In genomic region chr16:22071352-22071923, GRCh38 we compare ENCODE assay signal across 17 cellular contexts. TPM values are rescaled to one million over a fixed set of nuclear protein-coding genes. Genes with fewer than 3 reads are reported as not detected.
DNase-seq lines count a peak whose midpoint lies in the region; TF ChIP-seq lines count a peak whose summit lies in the region.
"Had no signal": no experiment of that assay in that cellular context is flagged by ENCODE, and none has a peak within 500 bp of the region (broad histone marks: within the 10 kb centered on the region; RNA-seq: fewer than 3 reads in every experiment).

No MANE protein-coding gene starts in this region.

- H3K27ac ChIP-seq in VCaP (peak overlapping the region; percentile 81), suprapubic skin (no peak overlapping the region), Peyer's patch (no peak overlapping the region)
- H3K27ac ChIP-seq: 22Rv1, C4-2B, right lobe of liver had no signal

- DNase-seq in DMS 273 (lab: John Stamatoyannopoulos, UW; ENCODE audit: unreplicated experiment), result peak; percentile 45
- DNase-seq in DMS 273 treated with DMSO at 0.1 percent for 48 hours (lab: John Stamatoyannopoulos, UW), result no peak
- no peak for DNase-seq in fibroblast of the aortic adventitia (ENCODE audit: low read depth)
- DNase-seq in suprapubic skin (ENCODE audit: low spot score in 2 of 2), result no peak
- no peak for DNase-seq in epidermal melanocyte (ENCODE audit: insufficient read length, low spot score)
- DNase-seq in Peyer's patch, result no peak
- DNase-seq in NOMO-1 (lab: John Stamatoyannopoulos, UW; ENCODE audit: unreplicated experiment in 2 of 2), result no peak
- DNase-seq: activated CD8-positive, alpha-beta T cell treated with anti-CD3 and anti-CD28 coated beads, Interleukin-2, amount 10 ng/mL, durations not matched to agents 7 days and 5 days; DMS79; NCI-H2081 treated with DMSO at 0.1 percent for 48 hours; NK-92 treated with Interleukin-12 subunit alpha and Interleukin-12 subunit beta, amount 100 ng/mL, for 24 hours; right lobe of liver; thyroid gland had no signal

- H3K27me3 ChIP-seq in suprapubic skin (no peaks in the 10 kb centered on the region), Peyer's patch (no peaks in the 10 kb centered on the region)
- H3K27me3 ChIP-seq: right lobe of liver, thyroid gland had no signal

- H3K9me3 ChIP-seq in suprapubic skin, result no peaks in the 10 kb centered on the region
- H3K9me3 ChIP-seq in Peyer's patch, result peaks cover 0 to 4% (median 0%) of the 10 kb centered on the region in 4 donors
- H3K9me3 ChIP-seq: right lobe of liver, thyroid gland had no signal

- H3K36me3 ChIP-seq in suprapubic skin (no peaks in the 10 kb centered on the region), Peyer's patch (no peaks in the 10 kb centered on the region)
- H3K36me3 ChIP-seq: thyroid gland had no signal

- TF ChIP-seq EP300 in suprapubic skin (IDR thresholded peaks at IDR 0.05), result no peak

- H3K4me3 ChIP-seq in fibroblast of the aortic adventitia (ENCODE audit: low read depth, low read length) (peak overlapping the region; percentile 26), suprapubic skin (peak overlapping the region; percentile 27), Peyer's patch (no peak overlapping the region)
- H3K4me3 ChIP-seq: right lobe of liver, thyroid gland had no signal

- TF ChIP-seq CTCF in VCaP (conservative IDR thresholded peaks at IDR 0.05), result no peak
- TF ChIP-seq CTCF in fibroblast of the aortic adventitia (IDR thresholded peaks at IDR 0.05; ENCODE audit: insufficient read depth, low read length), result no peak
- no peak for TF ChIP-seq CTCF in suprapubic skin (IDR thresholded peaks at IDR 0.05)
- TF ChIP-seq CTCF in Peyer's patch (IDR thresholded peaks at IDR 0.05), result no peak

- 60% methylated on average over 6 of the region's 6 CpGs for WGBS in suprapubic skin

- TF ChIP-seq POLR2A in suprapubic skin (IDR thresholded peaks at IDR 0.05) (no peak), Peyer's patch (IDR thresholded peaks at IDR 0.05) (no peak)

- peaks cover 26% of the 10 kb centered on the region for H3K4me1 ChIP-seq in suprapubic skin
- no peaks in the 10 kb centered on the region for H3K4me1 ChIP-seq in Peyer's patch
- H3K4me1 ChIP-seq: right lobe of liver had no signal

RNA-seq across cellular contexts. Expression of gene VWA3A, which starts 20.9 kb away (rescaled TPM):
- total RNA-seq in fibroblast of the aortic adventitia (ENCODE audit: low replicate concordance), result 0.18 TPM in 1 of 2 replicates, not detected in the other
- 1 to 10 TPM in 1 of 4 donors, under 1 TPM in 2, not detected in 1; 0.21 to 1.2 (median 0.26) TPM for total RNA-seq in suprapubic skin
- under 1 TPM in 1 of 4 donors, not detected in 3; 0.18 TPM for total RNA-seq in Peyer's patch
- total RNA-seq: chondrocyte had no signal

Comparison
In these comparisons a context has a peak if more than half of its experiments do, and no peak if none do; other contexts are left out.
1. H3K4me3 ChIP-seq: peak in fibroblast of the aortic adventitia (single experiment) and suprapubic skin (single experiment); none in Peyer's patch (0 of 4).